ENCODE assay signal across 3 cellular contexts in the genomic region with DNA sequence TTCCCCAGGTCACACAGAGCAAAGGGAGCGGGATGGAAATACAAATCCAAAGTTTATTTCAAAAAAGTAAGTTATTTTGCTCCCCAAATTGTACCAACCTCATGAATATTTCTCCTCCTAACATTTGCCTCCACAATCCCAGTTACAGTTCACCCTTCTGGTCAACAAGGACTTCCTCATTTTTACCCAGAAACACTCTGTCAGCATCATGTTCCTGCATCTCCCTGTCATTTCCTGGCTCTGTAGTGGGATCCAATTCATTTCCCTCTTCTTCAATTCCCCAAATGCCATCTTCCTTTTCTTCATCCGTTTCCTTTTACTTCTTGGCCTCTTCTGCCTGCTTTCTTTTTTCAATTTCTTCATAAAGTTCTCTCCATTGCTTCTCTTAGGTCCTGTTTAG.
A peak's percentile ranks its signal among the peaks of the same experiment; 100 is the strongest.
TF ChIP-seq lines count a peak whose summit lies in the region.

No MANE protein-coding gene starts in this region.

TF ChIP-seq in SK-N-SH, 30 proteins besides CTCF, POLR2A, EP300 and RAD21:
- TF ChIP-seq, protein P1, sequence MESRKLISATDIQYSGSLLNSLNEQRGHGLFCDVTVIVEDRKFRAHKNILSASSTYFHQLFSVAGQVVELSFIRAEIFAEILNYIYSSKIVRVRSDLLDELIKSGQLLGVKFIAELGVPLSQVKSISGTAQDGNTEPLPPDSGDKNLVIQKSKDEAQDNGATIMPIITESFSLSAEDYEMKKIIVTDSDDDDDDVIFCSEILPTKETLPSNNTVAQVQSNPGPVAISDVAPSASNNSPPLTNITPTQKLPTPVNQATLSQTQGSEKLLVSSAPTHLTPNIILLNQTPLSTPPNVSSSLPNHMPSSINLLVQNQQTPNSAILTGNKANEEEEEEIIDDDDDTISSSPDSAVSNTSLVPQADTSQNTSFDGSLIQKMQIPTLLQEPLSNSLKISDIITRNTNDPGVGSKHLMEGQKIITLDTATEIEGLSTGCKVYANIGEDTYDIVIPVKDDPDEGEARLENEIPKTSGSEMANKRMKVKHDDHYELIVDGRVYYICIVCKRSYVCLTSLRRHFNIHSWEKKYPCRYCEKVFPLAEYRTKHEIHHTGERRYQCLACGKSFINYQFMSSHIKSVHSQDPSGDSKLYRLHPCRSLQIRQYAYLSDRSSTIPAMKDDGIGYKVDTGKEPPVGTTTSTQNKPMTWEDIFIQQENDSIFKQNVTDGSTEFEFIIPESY (IDR thresholded peaks at IDR 0.05; ENCODE audit: borderline replicate concordance, low read depth), result no peak

TF ChIP-seq in SK-N-SH treated with all-trans-retinoic acid at 6 μM for 48 hours, 23 proteins besides CTCF, POLR2A, EP300 and RAD21:
- TF ChIP-seq, protein P2, sequence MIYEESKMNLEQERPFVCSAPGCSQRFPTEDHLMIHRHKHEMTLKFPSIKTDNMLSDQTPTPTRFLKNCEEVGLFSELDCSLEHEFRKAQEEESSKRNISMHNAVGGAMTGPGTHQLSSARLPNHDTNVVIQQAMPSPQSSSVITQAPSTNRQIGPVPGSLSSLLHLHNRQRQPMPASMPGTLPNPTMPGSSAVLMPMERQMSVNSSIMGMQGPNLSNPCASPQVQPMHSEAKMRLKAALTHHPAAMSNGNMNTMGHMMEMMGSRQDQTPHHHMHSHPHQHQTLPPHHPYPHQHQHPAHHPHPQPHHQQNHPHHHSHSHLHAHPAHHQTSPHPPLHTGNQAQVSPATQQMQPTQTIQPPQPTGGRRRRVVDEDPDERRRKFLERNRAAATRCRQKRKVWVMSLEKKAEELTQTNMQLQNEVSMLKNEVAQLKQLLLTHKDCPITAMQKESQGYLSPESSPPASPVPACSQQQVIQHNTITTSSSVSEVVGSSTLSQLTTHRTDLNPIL (CRISPR knock-in tag; IDR thresholded peaks at IDR 0.05; ENCODE audit: low read depth), result no peak
- TF ChIP-seq OSR1 (CRISPR knock-in tag; IDR thresholded peaks at IDR 0.05), result no peak
- TF ChIP-seq CSDC2 (CRISPR knock-in tag; IDR thresholded peaks at IDR 0.05), result no peak
- no peak for TF ChIP-seq BACH2 (CRISPR knock-in tag; IDR thresholded peaks at IDR 0.05; ENCODE audit: borderline replicate concordance)
- TF ChIP-seq ZC3H10 (CRISPR knock-in tag; IDR thresholded peaks at IDR 0.05), result no peak
- no peak for TF ChIP-seq PPARA (CRISPR knock-in tag; IDR thresholded peaks at IDR 0.05; ENCODE audit: borderline replicate concordance)
- TF ChIP-seq, protein P3, sequence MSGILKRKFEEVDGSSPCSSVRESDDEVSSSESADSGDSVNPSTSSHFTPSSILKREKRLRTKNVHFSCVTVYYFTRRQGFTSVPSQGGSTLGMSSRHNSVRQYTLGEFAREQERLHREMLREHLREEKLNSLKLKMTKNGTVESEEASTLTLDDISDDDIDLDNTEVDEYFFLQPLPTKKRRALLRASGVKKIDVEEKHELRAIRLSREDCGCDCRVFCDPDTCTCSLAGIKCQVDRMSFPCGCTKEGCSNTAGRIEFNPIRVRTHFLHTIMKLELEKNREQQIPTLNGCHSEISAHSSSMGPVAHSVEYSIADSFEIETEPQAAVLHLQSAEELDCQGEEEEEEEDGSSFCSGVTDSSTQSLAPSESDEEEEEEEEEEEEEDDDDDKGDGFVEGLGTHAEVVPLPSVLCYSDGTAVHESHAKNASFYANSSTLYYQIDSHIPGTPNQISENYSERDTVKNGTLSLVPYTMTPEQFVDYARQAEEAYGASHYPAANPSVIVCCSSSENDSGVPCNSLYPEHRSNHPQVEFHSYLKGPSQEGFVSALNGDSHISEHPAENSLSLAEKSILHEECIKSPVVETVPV (CRISPR knock-in tag; IDR thresholded peaks at IDR 0.05), result no peak
- TF ChIP-seq ARNTL (CRISPR knock-in tag; IDR thresholded peaks at IDR 0.05; ENCODE audit: borderline replicate concordance, low read depth), result no peak
- TF ChIP-seq, protein P4, sequence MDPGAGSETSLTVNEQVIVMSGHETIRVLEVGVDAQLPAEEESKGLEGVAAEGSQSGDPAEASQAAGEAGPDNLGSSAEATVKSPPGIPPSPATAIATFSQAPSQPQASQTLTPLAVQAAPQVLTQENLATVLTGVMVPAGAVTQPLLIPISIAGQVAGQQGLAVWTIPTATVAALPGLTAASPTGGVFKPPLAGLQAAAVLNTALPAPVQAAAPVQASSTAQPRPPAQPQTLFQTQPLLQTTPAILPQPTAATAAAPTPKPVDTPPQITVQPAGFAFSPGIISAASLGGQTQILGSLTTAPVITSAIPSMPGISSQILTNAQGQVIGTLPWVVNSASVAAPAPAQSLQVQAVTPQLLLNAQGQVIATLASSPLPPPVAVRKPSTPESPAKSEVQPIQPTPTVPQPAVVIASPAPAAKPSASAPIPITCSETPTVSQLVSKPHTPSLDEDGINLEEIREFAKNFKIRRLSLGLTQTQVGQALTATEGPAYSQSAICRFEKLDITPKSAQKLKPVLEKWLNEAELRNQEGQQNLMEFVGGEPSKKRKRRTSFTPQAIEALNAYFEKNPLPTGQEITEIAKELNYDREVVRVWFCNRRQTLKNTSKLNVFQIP (CRISPR knock-in tag; IDR thresholded peaks at IDR 0.05; ENCODE audit: borderline replicate concordance, low read depth), result no peak
- TF ChIP-seq, protein P5, sequence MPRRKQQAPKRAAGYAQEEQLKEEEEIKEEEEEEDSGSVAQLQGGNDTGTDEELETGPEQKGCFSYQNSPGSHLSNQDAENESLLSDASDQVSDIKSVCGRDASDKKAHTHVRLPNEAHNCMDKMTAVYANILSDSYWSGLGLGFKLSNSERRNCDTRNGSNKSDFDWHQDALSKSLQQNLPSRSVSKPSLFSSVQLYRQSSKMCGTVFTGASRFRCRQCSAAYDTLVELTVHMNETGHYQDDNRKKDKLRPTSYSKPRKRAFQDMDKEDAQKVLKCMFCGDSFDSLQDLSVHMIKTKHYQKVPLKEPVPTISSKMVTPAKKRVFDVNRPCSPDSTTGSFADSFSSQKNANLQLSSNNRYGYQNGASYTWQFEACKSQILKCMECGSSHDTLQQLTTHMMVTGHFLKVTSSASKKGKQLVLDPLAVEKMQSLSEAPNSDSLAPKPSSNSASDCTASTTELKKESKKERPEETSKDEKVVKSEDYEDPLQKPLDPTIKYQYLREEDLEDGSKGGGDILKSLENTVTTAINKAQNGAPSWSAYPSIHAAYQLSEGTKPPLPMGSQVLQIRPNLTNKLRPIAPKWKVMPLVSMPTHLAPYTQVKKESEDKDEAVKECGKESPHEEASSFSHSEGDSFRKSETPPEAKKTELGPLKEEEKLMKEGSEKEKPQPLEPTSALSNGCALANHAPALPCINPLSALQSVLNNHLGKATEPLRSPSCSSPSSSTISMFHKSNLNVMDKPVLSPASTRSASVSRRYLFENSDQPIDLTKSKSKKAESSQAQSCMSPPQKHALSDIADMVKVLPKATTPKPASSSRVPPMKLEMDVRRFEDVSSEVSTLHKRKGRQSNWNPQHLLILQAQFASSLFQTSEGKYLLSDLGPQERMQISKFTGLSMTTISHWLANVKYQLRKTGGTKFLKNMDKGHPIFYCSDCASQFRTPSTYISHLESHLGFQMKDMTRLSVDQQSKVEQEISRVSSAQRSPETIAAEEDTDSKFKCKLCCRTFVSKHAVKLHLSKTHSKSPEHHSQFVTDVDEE (CRISPR knock-in tag; IDR thresholded peaks at IDR 0.05), result no peak
- no peak for TF ChIP-seq GLIS3 (CRISPR knock-in tag; IDR thresholded peaks at IDR 0.05)
- no peak for TF ChIP-seq TCF4 (CRISPR knock-in tag; IDR thresholded peaks at IDR 0.05; ENCODE audit: borderline replicate concordance)

TF ChIP-seq in K562, 482 proteins besides CTCF, POLR2A, EP300 and RAD21:
- TF ChIP-seq, protein P6, sequence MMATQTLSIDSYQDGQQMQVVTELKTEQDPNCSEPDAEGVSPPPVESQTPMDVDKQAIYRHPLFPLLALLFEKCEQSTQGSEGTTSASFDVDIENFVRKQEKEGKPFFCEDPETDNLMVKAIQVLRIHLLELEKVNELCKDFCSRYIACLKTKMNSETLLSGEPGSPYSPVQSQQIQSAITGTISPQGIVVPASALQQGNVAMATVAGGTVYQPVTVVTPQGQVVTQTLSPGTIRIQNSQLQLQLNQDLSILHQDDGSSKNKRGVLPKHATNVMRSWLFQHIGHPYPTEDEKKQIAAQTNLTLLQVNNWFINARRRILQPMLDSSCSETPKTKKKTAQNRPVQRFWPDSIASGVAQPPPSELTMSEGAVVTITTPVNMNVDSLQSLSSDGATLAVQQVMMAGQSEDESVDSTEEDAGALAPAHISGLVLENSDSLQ (IDR thresholded peaks at IDR 0.05), result 0 out of 2 replicates have a peak, but pooled peaks have one; percentile 13
- TF ChIP-seq, protein P7, sequence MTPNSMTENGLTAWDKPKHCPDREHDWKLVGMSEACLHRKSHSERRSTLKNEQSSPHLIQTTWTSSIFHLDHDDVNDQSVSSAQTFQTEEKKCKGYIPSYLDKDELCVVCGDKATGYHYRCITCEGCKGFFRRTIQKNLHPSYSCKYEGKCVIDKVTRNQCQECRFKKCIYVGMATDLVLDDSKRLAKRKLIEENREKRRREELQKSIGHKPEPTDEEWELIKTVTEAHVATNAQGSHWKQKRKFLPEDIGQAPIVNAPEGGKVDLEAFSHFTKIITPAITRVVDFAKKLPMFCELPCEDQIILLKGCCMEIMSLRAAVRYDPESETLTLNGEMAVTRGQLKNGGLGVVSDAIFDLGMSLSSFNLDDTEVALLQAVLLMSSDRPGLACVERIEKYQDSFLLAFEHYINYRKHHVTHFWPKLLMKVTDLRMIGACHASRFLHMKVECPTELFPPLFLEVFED (CRISPR knock-in tag; conservative IDR thresholded peaks at IDR 0.05), result 0 out of 2 replicates have a peak, but pooled peaks have one; percentile 36
- TF ChIP-seq OTX1 (CRISPR knock-in tag; IDR thresholded peaks at IDR 0.05), result 0 out of 2 replicates have a peak, but pooled peaks have one; percentile 14
- TF ChIP-seq ZFX (CRISPR knock-in tag; IDR thresholded peaks at IDR 0.05), result no peak
- no peak for TF ChIP-seq RBM17 (IDR thresholded peaks at IDR 0.05; ENCODE audit: borderline replicate concordance, low read depth, low read length)
- 0 out of 2 replicates have a peak, but pooled peaks have one; percentile 27 for TF ChIP-seq ELF1 (tag; IDR thresholded peaks at IDR 0.05)
- peak; percentile 98 for TF ChIP-seq SPI1 (IDR thresholded peaks at IDR 0.05; ENCODE audit: borderline replicate concordance, low read depth, low read length)
- 0 out of 2 replicates have a peak, but pooled peaks have one; percentile 6 for TF ChIP-seq GABPB1 (CRISPR knock-in tag; IDR thresholded peaks at IDR 0.05)
- TF ChIP-seq DIDO1 (tag; IDR thresholded peaks at IDR 0.05; ENCODE audit: low read depth), result no peak
